ENCODE assay signal across 17 cellular contexts in the genomic region with DNA sequence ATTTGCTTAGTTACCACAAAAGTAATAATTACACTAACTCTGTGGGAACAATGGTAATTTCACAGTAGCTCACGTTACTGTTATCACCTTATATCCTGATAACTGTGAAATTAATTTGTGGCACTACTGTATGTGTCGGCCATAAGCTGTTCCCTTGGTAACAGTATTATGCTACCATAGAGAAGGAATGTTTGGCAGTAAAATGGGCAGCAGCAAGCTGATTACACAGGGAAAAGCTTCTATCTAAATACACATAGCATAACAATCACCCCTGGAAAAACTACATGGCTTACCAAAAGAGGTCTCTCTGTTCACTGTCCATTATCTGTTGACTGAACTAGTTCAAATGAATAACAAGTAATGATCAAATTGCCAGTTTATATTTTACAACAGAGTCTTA.
DNase-seq lines count a peak whose midpoint lies in the region; ATAC-seq, FAIRE-seq and TF ChIP-seq lines count a peak whose summit lies in the region.
"Had no signal": no experiment of that assay in that cellular context is flagged by ENCODE, and none has a peak within 500 bp of the region (broad histone marks: within the 10 kb centered on the region; RNA-seq: fewer than 3 reads in every experiment).

No MANE protein-coding gene starts in this region.

- peaks cover 20% of the 10 kb centered on the region for H3K27me3 ChIP-seq in A673 (replicated peaks; ENCODE audit: insufficient read depth, low read depth, low read length, poor library complexity)
- no peaks in the 10 kb centered on the region for H3K27me3 ChIP-seq in heart left ventricle
- H3K27me3 ChIP-seq in tibial nerve, result no peaks in the 10 kb centered on the region

- H3K27ac ChIP-seq in A673 (ENCODE audit: low read depth, low read length, poor library complexity, severe bottlenecking) (no peak overlapping the region), heart left ventricle (peak overlapping the region; percentile 14 to 75 (median 50)), tibial nerve (no peak overlapping the region)
- H3K27ac ChIP-seq: parathyroid adenoma had no signal

- no peak for TF ChIP-seq POLR2A in heart left ventricle (IDR thresholded peaks at IDR 0.05)
- TF ChIP-seq POLR2A in tibial nerve (IDR thresholded peaks at IDR 0.05), result no peak

- no peak for TF ChIP-seq CTCF in A673 (conservative IDR thresholded peaks at IDR 0.05; ENCODE audit: low read depth, low read length)
- TF ChIP-seq CTCF in heart left ventricle (IDR thresholded peaks at IDR 0.05), result no peak
- TF ChIP-seq CTCF in tibial nerve (IDR thresholded peaks at IDR 0.05), result no peak
- no peak for TF ChIP-seq CTCF in foreskin fibroblast (IDR thresholded peaks at IDR 0.05; ENCODE audit: low read depth, low read length)

- POLR2A ChIA-PET in A673 (lab: Charles Lee; ENCODE audit: low non-redundant PET), result no interaction called here

- no peaks in the 10 kb centered on the region for H3K9me3 ChIP-seq in A673 (ENCODE audit: low read depth, low read length, poor library complexity, severe bottlenecking)
- H3K9me3 ChIP-seq in heart left ventricle, result no peaks in the 10 kb centered on the region
- no peaks in the 10 kb centered on the region for H3K9me3 ChIP-seq in tibial nerve

- H3K4me3 ChIP-seq in A673 (ENCODE audit: low read depth, low read length, poor library complexity, severe bottlenecking) (no peak overlapping the region), heart left ventricle (no peak overlapping the region), tibial nerve (no peak overlapping the region), foreskin fibroblast (ENCODE audit: low read depth in 1 of 2, low read length in 2 of 2) (no peak overlapping the region)

- no TSS peak for BruUV-seq in A673 (replicated peaks; lab: Mats Ljungman, UMichigan)

- no peak for TF ChIP-seq EP300 in tibial nerve (IDR thresholded peaks at IDR 0.05)

- intact Hi-C loops in A673 (cut with micrococcal nuclease; ENCODE audit: unreplicated experiment), result no loop called here
- intact Hi-C loops in heart left ventricle (cut with DNase I), result no loop called here

- DNase-seq in A673 (ENCODE audit: low spot score) (peak; percentile 12), HT-29 (ENCODE audit: low spot score) (peak; percentile 35), RCC 7860 (ENCODE audit: low spot score) (peak; percentile 42), heart left ventricle (no peak), COLO829 (ENCODE audit: low spot score) (no peak), tibial nerve (ENCODE audit: low spot score in 2 of 2) (no peak), RPMI8226 (no peak), foreskin fibroblast (no peak)
- DNase-seq: activated CD4-positive, CD25-positive, alpha-beta regulatory T cell treated with anti-CD3 and anti-CD28 coated beads, Interleukin-2, amount 50 U/mL, for 72 hours; activated T-cell treated with anti-CD3 and anti-CD28 coated beads, Interleukin-2, amount 50 U/mL, for 48 hours; anterior cingulate cortex; H9; hippocampal formation; MM.1S; stimulated activated CD4-positive, alpha-beta T cell treated with anti-CD3 and anti-CD28 coated beads, Interleukin-1b, Interleukin-23, amount 100 ng/mL, for 48 hours had no signal

- CTCF ChIA-PET in A673 (lab: Charles Lee), result no interaction called here

- no peak for FAIRE-seq in RCC 7860 (lab: Jason Lieb, UNC)

- ATAC-seq in heart left ventricle, result peak; percentile 35 to 56 (median 52)
- ATAC-seq: stimulated activated memory B cell treated with anti-CD40 and anti-IgM and Interleukin-4, amounts not matched to agents 10 μg/mL and 1 μg/mL and 100 μg/mL, for 72 hours had no signal

- no peaks in the 10 kb centered on the region for H3K4me1 ChIP-seq in A673 (ENCODE audit: insufficient read depth, low read length, poor library complexity, severe bottlenecking)
- H3K4me1 ChIP-seq in heart left ventricle, result peaks cover 0 to 19% (median 2%) of the 10 kb centered on the region in 12 donors
- peaks cover 0 to 7% (median 0%) of the 10 kb centered on the region in 4 donors for H3K4me1 ChIP-seq in tibial nerve
- H3K4me1 ChIP-seq: parathyroid adenoma had no signal

- H3K36me3 ChIP-seq in A673 (ENCODE audit: insufficient read depth, low read length, poor library complexity, severe bottlenecking) (no peaks in the 10 kb centered on the region), heart left ventricle (no peaks in the 10 kb centered on the region), tibial nerve (no peaks in the 10 kb centered on the region)

- WGBS in heart left ventricle, 4 donors, result 29 to 48% (median 42%) methylated on average over 2 of the region's 2 CpGs
- WGBS in tibial nerve, 2 donors, result 78 to 91% methylated on average over 2 of the region's 2 CpGs

Comparison
In these comparisons a context has a peak if more than half of its experiments do, and no peak if none do; other contexts are left out.
1. DNase-seq: peak in A673 (single experiment), HT-29 (single experiment) and RCC 7860 (single experiment); none in heart left ventricle (0 of 5), COLO829 (single experiment), tibial nerve (0 of 2), RPMI8226 (single experiment) and foreskin fibroblast (0 of 2).
2. H3K27ac ChIP-seq: peak in heart left ventricle (12 of 12); none in A673 (single experiment) and tibial nerve (0 of 4).